In genomic region chr16:10180771-10181163, GRCh38 we compare ENCODE assay signal across 8 cellular contexts. TPM values are rescaled to one million over a fixed set of nuclear protein-coding genes. Genes with fewer than 3 reads are reported as not detected.
A peak's percentile ranks its signal among the peaks of the same experiment; 100 is the strongest.
DNase-seq lines count a peak whose midpoint lies in the region; ATAC-seq and TF ChIP-seq lines count a peak whose summit lies in the region.

No MANE protein-coding gene starts in this region.

- H3K27ac ChIP-seq in OCI-LY1 (ENCODE audit: low read depth, low read length, poor library complexity, severe bottlenecking) = no peak overlapping the region
- H3K27ac ChIP-seq in neural progenitor cell = no peak overlapping the region

- H3K27me3 Mint-ChIP-seq in neural progenitor cell (ENCODE audit: insufficient read depth, low read depth) = peaks cover 36% of the 10 kb centered on the region

- no peaks in the 10 kb centered on the region for H3K9me2 ChIP-seq in OCI-LY1 (ENCODE audit: low read depth, low read length)

- DNase-seq in GM03348 (ENCODE audit: low spot score) (peak; percentile 42), epithelial cell of proximal tubule (ENCODE audit: low read depth) (no peak), neural progenitor cell (ENCODE audit: low spot score) (peak; percentile 91), NCI-H128 (lab: John Stamatoyannopoulos, UW; ENCODE audit: unreplicated experiment) (no peak), SKM-1 treated with dmso at 0.1 percent for 144 hours (lab: John Stamatoyannopoulos, UW; ENCODE audit: unreplicated experiment) (no peak)

- H3K9me3 Mint-ChIP-seq in neural progenitor cell = peaks cover 2% of the 10 kb centered on the region

- H3F3A ChIP-seq in OCI-LY1 (ENCODE audit: insufficient read depth, low read length) (no peaks in the 10 kb centered on the region), neural progenitor cell (ENCODE audit: low read depth) (peaks cover 5% of the 10 kb centered on the region)

- H3K9me3 ChIP-seq in OCI-LY1 (ENCODE audit: low read length) (no peaks in the 10 kb centered on the region), neural progenitor cell (ENCODE audit: low read depth) (no peaks in the 10 kb centered on the region)

- ATAC-seq in GM21515 (IDR thresholded peaks at IDR 0.05; ENCODE audit: unreplicated experiment) (no peak), HG03442 (IDR thresholded peaks at IDR 0.05; ENCODE audit: unreplicated experiment) (no peak)

- H3K4me1 ChIP-seq in OCI-LY1 (ENCODE audit: insufficient read depth, low read length, severe bottlenecking) (no peaks in the 10 kb centered on the region), neural progenitor cell (no peaks in the 10 kb centered on the region)

- H3K9ac ChIP-seq in OCI-LY1 (ENCODE audit: low read length) (no peak overlapping the region), neural progenitor cell (no peak overlapping the region)

- no peak overlapping the region for H3K4me2 ChIP-seq in OCI-LY1 (ENCODE audit: low read length)
- peak overlapping the region; percentile 93 for H3K4me2 ChIP-seq in neural progenitor cell

- no peak overlapping the region for H3K27ac Mint-ChIP-seq in neural progenitor cell

- peaks cover 19% of the 10 kb centered on the region for H3K4me1 Mint-ChIP-seq in neural progenitor cell

- no peaks in the 10 kb centered on the region for H3K36me3 ChIP-seq in OCI-LY1 (ENCODE audit: insufficient read depth, low read length)
- no peaks in the 10 kb centered on the region for H3K36me3 ChIP-seq in neural progenitor cell

- no peaks in the 10 kb centered on the region for H3K36me3 Mint-ChIP-seq in neural progenitor cell

- peak overlapping the region; percentile 81 for H3K4me3 Mint-ChIP-seq in neural progenitor cell

- no peaks in the 10 kb centered on the region for H4K20me1 ChIP-seq in OCI-LY1 (ENCODE audit: insufficient read depth, low read length)
- peaks cover 4% of the 10 kb centered on the region for H4K20me1 ChIP-seq in neural progenitor cell (ENCODE audit: low read depth)

- H2AFZ ChIP-seq in OCI-LY1 (ENCODE audit: low read length) (no peak overlapping the region), neural progenitor cell (replicated peaks) (peak overlapping the region; percentile 83)

- peak; percentile 42; the same call in 1 of the 2 replicates for TF ChIP-seq CTCF in OCI-LY1 (IDR thresholded peaks at IDR 0.05; ENCODE audit: low read length)
- peak; percentile 43 for TF ChIP-seq CTCF in epithelial cell of proximal tubule (conservative IDR thresholded peaks at IDR 0.05; ENCODE audit: low read depth, low read length)
- TF ChIP-seq CTCF in neural progenitor cell (IDR thresholded peaks at IDR 0.05) = peak; percentile 74

- H3K4me3 ChIP-seq in OCI-LY1 (ENCODE audit: low read depth, low read length, poor library complexity, severe bottlenecking) = no peak overlapping the region
- no peak overlapping the region for H3K4me3 ChIP-seq in epithelial cell of proximal tubule (ENCODE audit: low read depth, low read length)
- H3K4me3 ChIP-seq in neural progenitor cell = peak overlapping the region; percentile 58

- H3K27me3 ChIP-seq in OCI-LY1 (ENCODE audit: insufficient read depth, low read length) = no peaks in the 10 kb centered on the region
- peaks cover 55% of the 10 kb centered on the region for H3K27me3 ChIP-seq in neural progenitor cell

- H3K79me2 ChIP-seq in OCI-LY1 (ENCODE audit: insufficient read depth, low read length) (no peaks in the 10 kb centered on the region), neural progenitor cell (ENCODE audit: low read depth) (no peaks in the 10 kb centered on the region)

RNA-seq across cellular contexts. Expression of gene GRIN2A, which starts 1.5 kb away (rescaled TPM):
- total RNA-seq in epithelial cell of proximal tubule (not detected in 2 replicates), neural progenitor cell (ENCODE audit: low replicate concordance) (1.6 and 1.8 TPM in 2 replicates)

Comparison
In these comparisons a context has a peak if more than half of its experiments do, and no peak if none do; other contexts are left out.
1. DNase-seq: peak in GM03348 (single experiment) and neural progenitor cell (single experiment); none in epithelial cell of proximal tubule (single experiment), NCI-H128 (single experiment) and SKM-1 treated with dmso at 0.1 percent for 144 hours (single experiment).
2. Peak in every context shown above with its lines, with median percentiles within 50 percentile points of each other: CTCF ChIP-seq.